9 cellular contexts compared by ENCODE assay signal in genomic region chr2:222572761-222573174, GRCh38.
A peak's percentile ranks its signal among the peaks of the same experiment; 100 is the strongest.
DNase-seq lines count a peak whose midpoint lies in the region; ATAC-seq and TF ChIP-seq lines count a peak whose summit lies in the region.
"Had no signal": no experiment of that assay in that cellular context is flagged by ENCODE, and none has a peak within 500 bp of the region (broad histone marks: within the 10 kb centered on the region; RNA-seq: fewer than 3 reads in every experiment).

No MANE protein-coding gene starts in this region.

- WGBS in smooth muscle cell (ENCODE audit: low lambda C conversion rate), result 65% methylated on average over 1 of the region's 1 CpG

- peaks cover 23% of the 10 kb centered on the region for H3K4me1 Mint-ChIP-seq in activated CD4-positive, alpha-beta memory T cell treated with anti-CD3 and anti-CD28 coated beads, Interleukin-2, amount 10 ng/mL, durations not matched to agents 7 days and 5 days
- H3K4me1 Mint-ChIP-seq: B cell had no signal

- H2AFZ ChIP-seq in smooth muscle cell (ENCODE audit: low read depth), result no peak overlapping the region

- no peak overlapping the region for H3K4me3 ChIP-seq in smooth muscle cell

- H3K4me3 Mint-ChIP-seq in activated CD4-positive, alpha-beta memory T cell treated with anti-CD3 and anti-CD28 coated beads, Interleukin-2, amount 10 ng/mL, durations not matched to agents 7 days and 5 days, result no peak overlapping the region
- H3K4me3 Mint-ChIP-seq: B cell had no signal

- H3K79me2 ChIP-seq in smooth muscle cell (ENCODE audit: low read depth), result no peaks in the 10 kb centered on the region

- peak overlapping the region; percentile 40 for H3K4me2 ChIP-seq in smooth muscle cell

- no peaks in the 10 kb centered on the region for H3K9me3 ChIP-seq in smooth muscle cell (replicated peaks; ENCODE audit: low read depth)

- peak; percentile 82 to 87 for ATAC-seq in left cardiac atrium

- peak overlapping the region; percentile 60 for H3K27ac Mint-ChIP-seq in activated CD4-positive, alpha-beta memory T cell treated with anti-CD3 and anti-CD28 coated beads, Interleukin-2, amount 10 ng/mL, durations not matched to agents 7 days and 5 days
- H3K27ac Mint-ChIP-seq: B cell had no signal

- CTCF ChIA-PET in activated CD4-positive, alpha-beta memory T cell treated with anti-CD3 and anti-CD28 coated beads, Interleukin-2, amount 10 ng/mL, durations not matched to agents 7 days and 5 days (lab: Charles Lee), result no interaction called here

- peak in 2 of 3 experiments; percentile 12 to 24 for DNase-seq in NCI-H1417 (lab: John Stamatoyannopoulos, UW)
- no peak for DNase-seq in NCI-H1417 treated with DMSO at 0.1 percent for 48 hours (lab: John Stamatoyannopoulos, UW)
- no peak for DNase-seq in activated CD4-positive, alpha-beta memory T cell treated with anti-CD3 and anti-CD28 coated beads, Interleukin-2, amount 10 ng/mL, durations not matched to agents 7 days and 5 days
- no peak for DNase-seq in left cardiac atrium
- no peak for DNase-seq in smooth muscle cell (lab: John Stamatoyannopoulos, UW; ENCODE audit: unreplicated experiment)
- no peak for DNase-seq in CD1c-positive myeloid dendritic cell (ENCODE audit: extremely low spot score)
- no peak for DNase-seq in T1000 (lab: John Stamatoyannopoulos, UW)
- DNase-seq in SHP77 (lab: John Stamatoyannopoulos, UW), result no peak

- H3K27me3 ChIP-seq in smooth muscle cell (ENCODE audit: low read depth), result no peaks in the 10 kb centered on the region

- POLR2A ChIA-PET in activated CD4-positive, alpha-beta memory T cell treated with anti-CD3 and anti-CD28 coated beads, Interleukin-2, amount 10 ng/mL, durations not matched to agents 7 days and 5 days (lab: Charles Lee), result no interaction called here

- peak overlapping the region; percentile 71 for H3K27ac ChIP-seq in smooth muscle cell (ENCODE audit: low read depth)

- H3K36me3 ChIP-seq in smooth muscle cell (ENCODE audit: low read depth), result no peaks in the 10 kb centered on the region

- intact Hi-C loops in left cardiac atrium (cut with DNase I), result no loop called here

- H3K4me1 ChIP-seq in smooth muscle cell (ENCODE audit: low read depth), result peaks cover 53% of the 10 kb centered on the region

- peaks cover 5% of the 10 kb centered on the region for H3F3A ChIP-seq in smooth muscle cell (ENCODE audit: low read depth)

- H4K20me1 ChIP-seq in smooth muscle cell (ENCODE audit: low read depth), result no peaks in the 10 kb centered on the region

- TF ChIP-seq CTCF in smooth muscle cell (IDR thresholded peaks at IDR 0.05; ENCODE audit: borderline replicate concordance, insufficient read depth, poor library complexity, severe bottlenecking), result no peak

- H3K9ac ChIP-seq in smooth muscle cell (ENCODE audit: low read depth), result no peak overlapping the region

- peaks cover 27% of the 10 kb centered on the region for H3K36me3 Mint-ChIP-seq in activated CD4-positive, alpha-beta memory T cell treated with anti-CD3 and anti-CD28 coated beads, Interleukin-2, amount 10 ng/mL, durations not matched to agents 7 days and 5 days (ENCODE audit: low read depth)

- no peaks in the 10 kb centered on the region for H3K9me3 Mint-ChIP-seq in activated CD4-positive, alpha-beta memory T cell treated with anti-CD3 and anti-CD28 coated beads, Interleukin-2, amount 10 ng/mL, durations not matched to agents 7 days and 5 days

- H3K27me3 Mint-ChIP-seq in activated CD4-positive, alpha-beta memory T cell treated with anti-CD3 and anti-CD28 coated beads, Interleukin-2, amount 10 ng/mL, durations not matched to agents 7 days and 5 days, result no peaks in the 10 kb centered on the region
- H3K27me3 Mint-ChIP-seq: B cell had no signal

Comparison
In these comparisons a context has a peak if more than half of its experiments do, and no peak if none do; other contexts are left out.
1. DNase-seq: peak in NCI-H1417 (2 of 3); none in NCI-H1417 treated with DMSO at 0.1 percent for 48 hours (single experiment), activated CD4-positive, alpha-beta memory T cell treated with anti-CD3 and anti-CD28 coated beads, Interleukin-2, amount 10 ng/mL, durations not matched to agents 7 days and 5 days (single experiment), left cardiac atrium (single experiment), smooth muscle cell (single experiment), CD1c-positive myeloid dendritic cell (single experiment), T1000 (single experiment) and SHP77 (0 of 2).